In the genomic region with DNA sequence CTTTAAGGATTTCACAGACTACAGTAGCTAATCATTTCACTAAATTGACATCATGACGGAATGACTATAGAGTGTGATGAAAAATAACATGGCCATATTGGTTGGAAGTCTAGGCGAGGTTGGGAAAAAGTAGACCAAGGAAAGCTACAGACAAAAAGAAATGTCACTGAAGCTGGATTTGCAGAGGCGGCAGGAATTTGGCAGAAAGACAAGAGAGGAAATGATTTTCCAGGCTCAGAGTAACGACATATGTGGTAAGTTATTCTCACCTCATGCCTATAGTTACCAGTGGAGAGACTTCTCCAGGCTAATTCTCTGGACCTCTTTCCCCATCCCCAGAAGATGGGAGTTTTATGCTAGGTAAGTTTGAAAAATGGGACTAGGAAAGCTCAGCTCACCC, we compare ENCODE assay signal across 16 cellular contexts.
"Had no signal": no experiment of that assay in that cellular context is flagged by ENCODE, and none has a peak within 500 bp of the region (broad histone marks: within the 10 kb centered on the region; RNA-seq: fewer than 3 reads in every experiment).

No MANE protein-coding gene starts in this region.

- DNase-seq: activated CD4-positive, alpha-beta T cell treated with anti-CD3 and anti-CD28 coated beads for 1 hour; activated CD4-positive, alpha-beta T cell treated with anti-CD3 and anti-CD28 coated beads, Interleukin-2, amount 50 U/mL, for 4 hours; activated naive CD4-positive, alpha-beta T cell treated with anti-CD3 and anti-CD28 coated beads for 36 hours; activated naive CD8-positive, alpha-beta T cell treated with anti-CD3 and anti-CD28 coated beads, Interleukin-2, amount 50 U/mL, for 24 hours; activated T-cell treated with anti-CD3 and anti-CD28 coated beads for 4 hours; effector memory CD4-positive, alpha-beta T cell; heart right ventricle; mammary epithelial cell; mucosa of descending colon; naive thymus-derived CD8-positive, alpha-beta T cell; T-helper 1 cell; T1000; thyroid gland had no signal

- H3K79me2 ChIP-seq: parathyroid adenoma had no signal

- H3K27me3 ChIP-seq: gastroesophageal sphincter, heart right ventricle, thyroid gland had no signal

- H3K9me3 ChIP-seq: gastroesophageal sphincter, heart right ventricle, mucosa of descending colon, thyroid gland had no signal

- H3K9ac ChIP-seq: parathyroid adenoma had no signal

- H3K36me3 ChIP-seq: gastroesophageal sphincter, heart right ventricle, thyroid gland had no signal

- H3K4me3 ChIP-seq: gastroesophageal sphincter, heart right ventricle, mucosa of descending colon, thyroid gland had no signal

- ATAC-seq: activated naive CD8-positive, alpha-beta T cell treated with anti-CD3 and anti-CD28 coated beads, Interleukin-2, amount 50 U/mL, for 24 hours; gastroesophageal sphincter; heart right ventricle; mucosa of descending colon; naive thymus-derived CD8-positive, alpha-beta T cell; stimulated activated memory B cell treated with anti-CD40 and anti-IgM and Interleukin-4, amounts not matched to agents 10 μg/mL and 1 μg/mL and 100 μg/mL, for 72 hours had no signal

- H3K27ac ChIP-seq: gastroesophageal sphincter, heart right ventricle, parathyroid adenoma, thyroid gland had no signal

- H3K4me1 ChIP-seq: heart right ventricle, parathyroid adenoma, thyroid gland had no signal

- H2AFZ ChIP-seq: parathyroid adenoma had no signal
